ENCODE assay signal across 8 cellular contexts in the genomic region with DNA sequence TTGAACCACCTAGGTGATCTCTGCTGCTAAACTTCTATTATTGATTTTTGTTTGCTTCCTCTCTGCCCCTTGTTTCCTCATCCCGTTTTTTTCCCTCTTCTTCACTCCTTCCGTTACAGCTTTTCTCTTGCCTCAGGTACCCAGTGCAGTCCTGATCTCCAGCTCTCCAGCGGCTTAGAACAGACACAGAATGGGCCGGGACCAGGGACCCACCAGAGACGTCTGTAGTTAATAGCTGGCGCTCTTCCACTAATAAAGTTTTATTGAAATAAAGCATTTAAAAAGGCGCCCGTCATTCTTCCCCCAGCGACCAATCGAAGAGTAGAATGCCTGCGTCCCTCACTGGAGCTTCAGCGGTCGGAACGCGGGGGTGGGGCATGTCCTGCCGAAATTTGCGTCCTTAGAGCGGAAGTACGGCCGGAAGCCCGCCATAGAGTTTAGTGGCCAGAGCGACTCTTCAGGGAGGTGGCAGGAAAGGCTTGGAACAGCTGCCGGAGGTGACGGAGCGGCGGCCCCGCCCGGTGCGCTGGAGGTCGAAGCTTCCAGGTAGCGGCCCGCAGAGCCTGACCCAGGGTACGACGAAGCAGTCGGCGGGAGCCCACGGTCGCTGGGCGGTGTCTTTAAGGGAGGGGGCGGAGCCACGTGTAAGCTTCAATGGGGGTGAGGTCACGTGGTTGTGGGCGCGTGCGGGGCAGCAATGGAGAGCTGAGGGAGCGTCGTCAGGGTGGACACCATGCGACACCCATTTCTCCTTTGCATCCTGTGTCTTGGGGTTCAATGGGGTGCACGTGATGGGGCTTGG. TPM values are rescaled to one million over a fixed set of nuclear protein-coding genes. Genes with fewer than 3 reads are reported as not detected.
DNase-seq lines count a peak whose midpoint lies in the region; ATAC-seq, FAIRE-seq and TF ChIP-seq lines count a peak whose summit lies in the region.

Gene COPS7A (plus strand): TSS at position 440 of the 802 bp plus-strand sequence. CDS start 611 bp downstream, outside the sequence.

- no peaks in the 10 kb centered on the region for H3K9me3 ChIP-seq in AG04450 (ENCODE audit: control insufficient read depth, insufficient read depth, low read length)
- H3K9me3 ChIP-seq in small intestine (ENCODE audit: control insufficient read depth, low read depth): no peaks in the 10 kb centered on the region

- DNase-seq in AG04450 (ENCODE audit: low read depth, low spot score) (peak; percentile 91), NCI-H226 (peak; percentile 98), WTC11 (ENCODE audit: low spot score) (peak; percentile 98), cardiac fibroblast (ENCODE audit: low read depth in 2 of 2) (peak; percentile 99), iPS-NIHi11 (ENCODE audit: low spot score) (peak; percentile 98), small intestine (peak; percentile 99)

- ATAC-seq in GM18909 (IDR thresholded peaks at IDR 0.05; ENCODE audit: poor library complexity, unreplicated experiment): peak; percentile 94
- ATAC-seq in HG03175 (IDR thresholded peaks at IDR 0.05; ENCODE audit: unreplicated experiment): peak; percentile 93
- peak; percentile 98 for ATAC-seq in WTC11

- no peaks in the 10 kb centered on the region for H3K9me3 Mint-ChIP-seq in WTC11

- peaks cover 0 to 5% of the 10 kb centered on the region in 2 donors for H3K4me1 ChIP-seq in small intestine (ENCODE audit: control insufficient read depth in 2 of 2, insufficient read depth in 1 of 2, low read depth in 1 of 2, low read length in 1 of 2)

- H3K27me3 ChIP-seq in AG04450 (ENCODE audit: control insufficient read depth, insufficient read depth, low read length) (no peaks in the 10 kb centered on the region), small intestine (ENCODE audit: control insufficient read depth in 2 of 2, insufficient read depth in 2 of 2, low read length in 2 of 2) (no peaks in the 10 kb centered on the region)

- peaks cover 11% of the 10 kb centered on the region for H3K4me1 Mint-ChIP-seq in WTC11

- peak within 1 kb of the TSS; percentile 62 for H3K4me3 ChIP-seq in AG04450 (ENCODE audit: low read depth, low read length)
- peak within 1 kb of the TSS; percentile 62 to 67 for H3K4me3 ChIP-seq in cardiac fibroblast (replicated peaks in 1 of 2; ENCODE audit: low read depth in 2 of 2, low read length in 2 of 2)
- peak within 1 kb of the TSS; percentile 35 to 67 for H3K4me3 ChIP-seq in small intestine (ENCODE audit: low read depth in 1 of 2, low read length in 2 of 2)

- CTCF ChIA-PET in AG04450 (lab: Charles Lee) (interaction anchor here (0.8 to 3.2 kb wide), 8 partner anchors 12 to 149 kb away, joined by 3 to 12 read pairs (median 6); partner anchors contain the start of genes MLF2 and SPSB2), WTC11 (lab: Charles Lee) (interaction anchor here (0.5 to 2.4 kb wide), 33 partner anchors 12 to 239 kb away, joined by 3 to 25 read pairs (median 4); partner anchors contain the start of genes CDCA3, GPR162, LAG3 and MLF2)

- H3K27ac ChIP-seq in AG04450 (ENCODE audit: low read depth, low read length) (peak within 1 kb of the TSS; percentile 92), small intestine (ENCODE audit: low read depth in 1 of 2, low read length in 1 of 2) (peak within 1 kb of the TSS; percentile 89 to 94)

- H3K27ac Mint-ChIP-seq in WTC11: peak within 1 kb of the TSS; percentile 98

- H3K36me3 ChIP-seq in small intestine (ENCODE audit: control insufficient read depth in 2 of 2, insufficient read depth in 2 of 2, low read length in 2 of 2): peaks cover 0 to under 1% of the 10 kb centered on the region in 2 donors

- peaks cover 16% of the 10 kb centered on the region for H3K27me3 Mint-ChIP-seq in WTC11 (ENCODE audit: low read depth)

- H3K4me3 Mint-ChIP-seq in WTC11: peak within 1 kb of the TSS; percentile 88

- WGBS in small intestine, 3 donors: 0 to 1% (median 0%) methylated on average over 48 to 49 of the region's 49 CpGs

- peaks cover 17% of the 10 kb centered on the region; the same call in 1 of the 2 replicates for H3K36me3 Mint-ChIP-seq in WTC11

- POLR2A ChIA-PET in AG04450 (lab: Yijun Ruan, JAX) (interaction anchor here (0.6 to 1.8 kb wide), 22 partner anchors 11 to 190 kb away, joined by 3 to 39 read pairs (median 4); partner anchors contain the start of genes GAPDH, MLF2, PTMS and TPI1), WTC11 (lab: Charles Lee) (interaction anchor here (0.5 to 2.6 kb wide), 16 partner anchors 9 to 167 kb away, joined by 3 to 39 read pairs (median 4); partner anchors contain the start of genes CDCA3, GPR162, MLF2 and PTMS)

- peak; percentile 84 for FAIRE-seq in small intestine (lab: Jason Lieb, UNC)

- TF ChIP-seq CTCF in AG04450 (IDR thresholded peaks at IDR 0.05; ENCODE audit: low read depth, low read length) (no peak), WTC11 (IDR thresholded peaks at IDR 0.05) (no peak), cardiac fibroblast (IDR thresholded peaks at IDR 0.05; ENCODE audit: low read depth, low read length) (no peak)

TF ChIP-seq in WTC11, 78 proteins besides CTCF, POLR2A, EP300 and RAD21 (continues in another document):
- TF ChIP-seq, protein P1, sequence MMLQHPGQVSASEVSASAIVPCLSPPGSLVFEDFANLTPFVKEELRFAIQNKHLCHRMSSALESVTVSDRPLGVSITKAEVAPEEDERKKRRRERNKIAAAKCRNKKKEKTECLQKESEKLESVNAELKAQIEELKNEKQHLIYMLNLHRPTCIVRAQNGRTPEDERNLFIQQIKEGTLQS (CRISPR knock-in tag; conservative IDR thresholded peaks at IDR 0.05): peak; percentile 93
- no peak for TF ChIP-seq PRRX2 (CRISPR knock-in tag; IDR thresholded peaks at IDR 0.05)
- TF ChIP-seq ZNF423 (CRISPR knock-in tag; IDR thresholded peaks at IDR 0.05): no peak
- TF ChIP-seq ZBTB43 (CRISPR knock-in tag; IDR thresholded peaks at IDR 0.05): peak; percentile 93
- TF ChIP-seq, protein P2, sequence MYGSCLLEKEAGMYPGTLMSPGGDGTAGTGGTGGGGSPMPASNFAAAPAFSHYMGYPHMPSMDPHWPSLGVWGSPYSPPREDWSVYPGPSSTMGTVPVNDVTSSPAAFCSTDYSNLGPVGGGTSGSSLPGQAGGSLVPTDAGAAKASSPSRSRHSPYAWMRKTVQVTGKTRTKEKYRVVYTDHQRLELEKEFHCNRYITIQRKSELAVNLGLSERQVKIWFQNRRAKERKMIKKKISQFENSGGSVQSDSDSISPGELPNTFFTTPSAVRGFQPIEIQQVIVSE (CRISPR knock-in tag; IDR thresholded peaks at IDR 0.05; ENCODE audit: borderline replicate concordance): no peak
- TF ChIP-seq NR3C1 (CRISPR knock-in tag; conservative IDR thresholded peaks at IDR 0.05; ENCODE audit: low read depth): no peak
- peak; percentile 47 for TF ChIP-seq NFYB (CRISPR knock-in tag; conservative IDR thresholded peaks at IDR 0.05; ENCODE audit: low read depth)
- peak; percentile 85; the same call in 1 of the 2 replicates for TF ChIP-seq AFF4 (CRISPR knock-in tag; IDR thresholded peaks at IDR 0.05; ENCODE audit: borderline replicate concordance)
- 0 out of 2 replicates have a peak, but pooled peaks have one; percentile 59 for TF ChIP-seq CBFB (CRISPR knock-in tag; IDR thresholded peaks at IDR 0.05; ENCODE audit: low read depth)

RNA-seq across cellular contexts. Expression of gene COPS7A, which starts in this region (rescaled TPM):
- polyA plus RNA-seq in AG04450 (2011; rRNA removed) (93.2 and 104 TPM in 2 replicates), small intestine (10 to 100 TPM; 30.5 to 49.3 (median 31.8) TPM)
- polyA minus RNA-seq in AG04450 (2011; rRNA and poly(A)+ RNA removed): 36.2 and 42.9 TPM in 2 replicates
- 41.2 to 43.8 TPM (median 41.4 TPM) in 3 replicates for total RNA-seq in WTC11 (2021)

Comparison
In these comparisons a context has a peak if more than half of its experiments do, and no peak if none do; other contexts are left out.
1. Peak in every context shown above with its lines: DNase-seq, ATAC-seq, H3K4me3 ChIP-seq and H3K27ac ChIP-seq.